ENCODE assay signal across 8 cellular contexts in genomic region chr1:21176589-21177555, GRCh38. TPM values are rescaled to one million over a fixed set of nuclear protein-coding genes. Genes with fewer than 3 reads are reported as not detected.
DNase-seq lines count a peak whose midpoint lies in the region; ATAC-seq and TF ChIP-seq lines count a peak whose summit lies in the region.

A gene with protein sequence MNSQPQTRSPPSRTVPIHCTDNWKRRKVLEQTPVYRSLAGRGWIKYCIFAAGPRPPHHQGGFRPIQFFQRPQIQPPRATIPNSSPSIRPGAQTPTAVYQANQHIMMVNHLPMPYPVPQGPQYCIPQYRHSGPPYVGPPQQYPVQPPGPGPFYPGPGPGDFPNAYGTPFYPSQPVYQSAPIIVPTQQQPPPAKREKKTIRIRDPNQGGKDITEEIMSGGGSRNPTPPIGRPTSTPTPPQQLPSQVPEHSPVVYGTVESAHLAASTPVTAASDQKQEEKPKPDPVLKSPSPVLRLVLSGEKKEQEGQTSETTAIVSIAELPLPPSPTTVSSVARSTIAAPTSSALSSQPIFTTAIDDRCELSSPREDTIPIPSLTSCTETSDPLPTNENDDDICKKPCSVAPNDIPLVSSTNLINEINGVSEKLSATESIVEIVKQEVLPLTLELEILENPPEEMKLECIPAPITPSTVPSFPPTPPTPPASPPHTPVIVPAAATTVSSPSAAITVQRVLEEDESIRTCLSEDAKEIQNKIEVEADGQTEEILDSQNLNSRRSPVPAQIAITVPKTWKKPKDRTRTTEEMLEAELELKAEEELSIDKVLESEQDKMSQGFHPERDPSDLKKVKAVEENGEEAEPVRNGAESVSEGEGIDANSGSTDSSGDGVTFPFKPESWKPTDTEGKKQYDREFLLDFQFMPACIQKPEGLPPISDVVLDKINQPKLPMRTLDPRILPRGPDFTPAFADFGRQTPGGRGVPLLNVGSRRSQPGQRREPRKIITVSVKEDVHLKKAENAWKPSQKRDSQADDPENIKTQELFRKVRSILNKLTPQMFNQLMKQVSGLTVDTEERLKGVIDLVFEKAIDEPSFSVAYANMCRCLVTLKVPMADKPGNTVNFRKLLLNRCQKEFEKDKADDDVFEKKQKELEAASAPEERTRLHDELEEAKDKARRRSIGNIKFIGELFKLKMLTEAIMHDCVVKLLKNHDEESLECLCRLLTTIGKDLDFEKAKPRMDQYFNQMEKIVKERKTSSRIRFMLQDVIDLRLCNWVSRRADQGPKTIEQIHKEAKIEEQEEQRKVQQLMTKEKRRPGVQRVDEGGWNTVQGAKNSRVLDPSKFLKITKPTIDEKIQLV (N-terminal part only) (minus strand): TSS chr1:21176897. CDS start chr1:21002742, 174,155 bp downstream.

- H3K27ac ChIP-seq in RWPE1, result peak within 1 kb of the TSS; percentile 96

- H3K4me1 Mint-ChIP-seq in activated T-helper 17 cell treated with anti-CD3 and anti-CD28 coated beads, Interleukin-2, amount 50 U/mL, for 72 hours, result peaks cover 15% of the 10 kb centered on the region
- peaks cover 21 to 25% (median 24%) of the 10 kb centered on the region in 3 donors for H3K4me1 Mint-ChIP-seq in naive B cell
- H3K4me1 Mint-ChIP-seq in stimulated activated memory B cell treated with anti-CD40 and anti-IgM and Interleukin-4, amounts not matched to agents 10 μg/mL and 1 μg/mL and 100 μg/mL, for 72 hours, result peaks cover 24% of the 10 kb centered on the region

- H3K9me3 Mint-ChIP-seq in activated T-helper 17 cell treated with anti-CD3 and anti-CD28 coated beads, Interleukin-2, amount 50 U/mL, for 72 hours, result no peaks in the 10 kb centered on the region
- H3K9me3 Mint-ChIP-seq in naive B cell, result no peaks in the 10 kb centered on the region
- no peaks in the 10 kb centered on the region for H3K9me3 Mint-ChIP-seq in stimulated activated memory B cell treated with anti-CD40 and anti-IgM and Interleukin-4, amounts not matched to agents 10 μg/mL and 1 μg/mL and 100 μg/mL, for 72 hours

- peaks cover 12% of the 10 kb centered on the region for H3K36me3 Mint-ChIP-seq in activated T-helper 17 cell treated with anti-CD3 and anti-CD28 coated beads, Interleukin-2, amount 50 U/mL, for 72 hours (ENCODE audit: low read depth)
- no peaks in the 10 kb centered on the region for H3K36me3 Mint-ChIP-seq in naive B cell
- H3K36me3 Mint-ChIP-seq in stimulated activated memory B cell treated with anti-CD40 and anti-IgM and Interleukin-4, amounts not matched to agents 10 μg/mL and 1 μg/mL and 100 μg/mL, for 72 hours, result peaks cover 10% of the 10 kb centered on the region

- ATAC-seq in activated T-helper 17 cell treated with anti-CD3 and anti-CD28 coated beads, Interleukin-2, amount 50 U/mL, for 72 hours (replicated peaks), result peak; percentile 94
- ATAC-seq in naive B cell (ENCODE audit: low read depth in 2 of 2), result peak; percentile 86 to 88
- ATAC-seq in stimulated activated memory B cell treated with anti-CD40 and anti-IgM and Interleukin-4, amounts not matched to agents 10 μg/mL and 1 μg/mL and 100 μg/mL, for 72 hours, result peak; percentile 96

- peak within 1 kb of the TSS; percentile 81 for H3K4me3 Mint-ChIP-seq in activated T-helper 17 cell treated with anti-CD3 and anti-CD28 coated beads, Interleukin-2, amount 50 U/mL, for 72 hours
- peak within 1 kb of the TSS; percentile 88 to 98 (median 96) for H3K4me3 Mint-ChIP-seq in naive B cell
- peak within 1 kb of the TSS; percentile 98 for H3K4me3 Mint-ChIP-seq in stimulated activated memory B cell treated with anti-CD40 and anti-IgM and Interleukin-4, amounts not matched to agents 10 μg/mL and 1 μg/mL and 100 μg/mL, for 72 hours

- DNase-seq in Daoy (ENCODE audit: low read depth), result peak; percentile 98
- peak; percentile 96 for DNase-seq in GOT3 (lab: John Stamatoyannopoulos, UW)
- peak; percentile 70 for DNase-seq in LNCaP clone FGC (ENCODE audit: low read depth)
- peak; percentile 98 for DNase-seq in RWPE1 (ENCODE audit: low spot score)
- peak; percentile 93 for DNase-seq in fibroblast of gingiva (ENCODE audit: low read depth)
- peak; percentile 99 for DNase-seq in naive B cell

- peak within 1 kb of the TSS; percentile 91 for H3K27ac Mint-ChIP-seq in activated T-helper 17 cell treated with anti-CD3 and anti-CD28 coated beads, Interleukin-2, amount 50 U/mL, for 72 hours
- peak within 1 kb of the TSS; percentile 89 to 98 (median 98) for H3K27ac Mint-ChIP-seq in naive B cell
- peak within 1 kb of the TSS; percentile 94 for H3K27ac Mint-ChIP-seq in stimulated activated memory B cell treated with anti-CD40 and anti-IgM and Interleukin-4, amounts not matched to agents 10 μg/mL and 1 μg/mL and 100 μg/mL, for 72 hours

- CTCF ChIA-PET in RWPE1 (lab: Yijun Ruan, JAX), result interaction anchor here (0.5 kb wide), 1 partner anchor 357 kb away, joined by 3 read pairs; no protein-coding TSS in a partner anchor

- POLR2A ChIA-PET in RWPE1 (lab: Yijun Ruan, JAX; ENCODE audit: low non-redundant PET), result interaction anchor here (0.6 kb wide), 1 partner anchor 14 kb away, joined by 10 read pairs; no protein-coding TSS in a partner anchor

- H3K27me3 Mint-ChIP-seq in activated T-helper 17 cell treated with anti-CD3 and anti-CD28 coated beads, Interleukin-2, amount 50 U/mL, for 72 hours, result no peaks in the 10 kb centered on the region
- no peaks in the 10 kb centered on the region for H3K27me3 Mint-ChIP-seq in naive B cell
- H3K27me3 Mint-ChIP-seq in stimulated activated memory B cell treated with anti-CD40 and anti-IgM and Interleukin-4, amounts not matched to agents 10 μg/mL and 1 μg/mL and 100 μg/mL, for 72 hours, result no peaks in the 10 kb centered on the region

- TF ChIP-seq CTCF in LNCaP clone FGC (IDR thresholded peaks at IDR 0.05; ENCODE audit: control insufficient read depth, extremely low read depth, insufficient read depth) (no peak), RWPE1 (conservative IDR thresholded peaks at IDR 0.05; ENCODE audit: low read depth) (no peak)

- peak within 1 kb of the TSS; percentile 73 for H3K4me3 ChIP-seq in LNCaP clone FGC (ENCODE audit: low read depth, low read length)

RNA-seq across cellular contexts. Expression of the gene that starts here (rescaled TPM):
- total RNA-seq in Daoy (2014; rRNA removed; shearing (Covaris generic)), result 31.3 and 33.9 TPM in 2 replicates
- 10 to 100 TPM; 32.9 to 56.2 TPM for total RNA-seq in activated T-helper 17 cell treated with anti-CD3 and anti-CD28 coated beads, Interleukin-2, amount 50 U/mL, for 72 hours
- polyA plus RNA-seq in naive B cell (ENCODE audit: low read depth in 6 of 6), result 10 to 100 TPM; 12.2 to 29.2 (median 16.0) TPM

Comparison
In these comparisons a context has a peak if more than half of its experiments do, and no peak if none do; other contexts are left out.
1. Peak in every context shown above with its lines: DNase-seq, ATAC-seq, H3K4me3 ChIP-seq and H3K27ac ChIP-seq.